ENCODE assay signal across 1 cellular context in genomic region chr18:48962857-48963554, GRCh38.
TF ChIP-seq lines count a peak whose summit lies in the region.

No MANE protein-coding gene starts in this region.

TF ChIP-seq in GM23338, 12 proteins besides CTCF, POLR2A, EP300 and RAD21 (continued from another document):
- TF ChIP-seq ZNF462 (CRISPR knock-in tag; IDR thresholded peaks at IDR 0.05) (no peak), ZNF331 (CRISPR knock-in tag; IDR thresholded peaks at IDR 0.05; ENCODE audit: low read depth) (no peak)
